ENCODE assay signal across 21 cellular contexts in the genomic region with DNA sequence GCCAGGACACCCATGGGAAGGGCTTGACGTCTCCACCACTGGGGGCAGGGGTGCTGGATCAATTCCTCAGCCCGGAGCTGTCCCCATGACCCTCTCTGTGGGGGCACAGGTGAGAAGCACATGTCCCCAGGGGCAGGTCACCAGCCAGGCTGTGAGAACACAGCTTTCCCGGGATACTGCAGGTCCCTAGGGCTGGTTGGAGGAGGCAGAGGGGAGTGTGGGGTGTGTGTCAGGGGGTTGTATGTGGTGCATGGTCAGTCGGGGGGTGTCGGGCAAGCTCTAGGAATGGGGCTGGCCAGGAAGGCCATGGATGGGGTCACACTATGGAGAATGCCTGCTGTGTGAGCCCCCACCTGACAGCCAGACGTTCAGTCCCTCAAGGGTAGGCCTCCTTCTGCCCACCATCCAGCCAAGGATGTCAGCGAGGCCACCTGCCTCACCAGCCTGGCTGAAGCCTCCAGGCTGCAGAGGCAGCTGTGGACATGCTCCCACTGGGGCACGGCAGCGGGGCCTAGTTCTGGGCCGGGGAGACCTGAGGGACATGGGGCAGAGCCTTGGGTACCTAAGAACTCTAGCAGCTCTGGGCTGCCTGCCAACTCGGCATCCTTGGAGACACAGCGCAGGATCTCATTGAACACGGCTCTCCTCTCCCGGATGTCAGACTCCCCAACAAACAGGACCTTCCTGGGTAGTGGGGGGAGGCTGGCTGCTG. TPM values are rescaled to one million over a fixed set of nuclear protein-coding genes. Genes with fewer than 3 reads are reported as not detected.
DNase-seq lines count a peak whose midpoint lies in the region; ATAC-seq and TF ChIP-seq lines count a peak whose summit lies in the region.
"Had no signal": no experiment of that assay in that cellular context is flagged by ENCODE, and none has a peak within 500 bp of the region (broad histone marks: within the 10 kb centered on the region; RNA-seq: fewer than 3 reads in every experiment).

No MANE protein-coding gene starts in this region.

- H3K27ac ChIP-seq in dorsolateral prefrontal cortex (peak overlapping the region in 41 of 59 donors; percentile 2 to 85 (median 61)), thoracic aorta (peak overlapping the region; percentile 98 to 99)
- H3K27ac ChIP-seq: HL-60, SJCRH30 had no signal

- no peak for ATAC-seq in left colon
- no peak for ATAC-seq in thoracic aorta (ENCODE audit: insufficient number of reproducible peaks, low FRiP score, low read depth)
- ATAC-seq in GM19035 (IDR thresholded peaks at IDR 0.05; ENCODE audit: unreplicated experiment) = no peak
- ATAC-seq: activated CD8-positive, alpha-beta T cell treated with anti-CD3 and anti-CD28 coated beads for 36 hours; esophagus mucosa; T-helper 17 cell; WTC11 had no signal

- H3K27me3 ChIP-seq in dorsolateral prefrontal cortex (no peaks in the 10 kb centered on the region), thoracic aorta (replicated peaks; ENCODE audit: insufficient read depth) (no peaks in the 10 kb centered on the region)
- H3K27me3 ChIP-seq: brain microvascular endothelial cell, SJCRH30 had no signal

- peaks cover 42 to 75% of the 10 kb centered on the region in 2 donors for H3K4me1 ChIP-seq in thoracic aorta (ENCODE audit: control insufficient read depth in 1 of 2, low read depth in 2 of 2)

- H3K4me3 ChIP-seq in dorsolateral prefrontal cortex (no peak overlapping the region), thoracic aorta (peak overlapping the region; percentile 15)
- H3K4me3 ChIP-seq: SJCRH30 had no signal

- peaks cover 33% of the 10 kb centered on the region for H3K36me3 ChIP-seq in thoracic aorta
- H3K36me3 ChIP-seq: SJCRH30 had no signal

- peak; percentile 43 for DNase-seq in NCI-H2171 (lab: John Stamatoyannopoulos, UW)
- peak in 2 of 10 donors; percentile 37 to 53 for DNase-seq in dorsolateral prefrontal cortex
- DNase-seq in left colon = peak; percentile 42 to 62
- no peak for DNase-seq in thoracic aorta (ENCODE audit: low spot score)
- DNase-seq in cerebellar nuclear complex (lab: John Stamatoyannopoulos, UW) = no peak
- DNase-seq in hepatic stellate cell (ENCODE audit: low spot score) = no peak
- DNase-seq in stimulated activated CD4-positive, alpha-beta T cell treated with anti-CD3 and anti-CD28 coated beads, Interleukin-1b, Interleukin-23, amount 100 ng/mL, for 48 hours = no peak
- DNase-seq: activated CD8-positive, alpha-beta T cell treated with anti-CD3 and anti-CD28 coated beads for 36 hours; activated naive CD4-positive, alpha-beta T cell treated with anti-CD3 and anti-CD28 coated beads, Interleukin-2, amount 50 U/mL, for 16 hours; activated T-cell treated with anti-CD3 and anti-CD28 coated beads, Interleukin-2, amount 50 U/mL, for 24 hours; brain microvascular endothelial cell; H9; NCI-H2029 treated with DMSO at 0.1 percent for 48 hours; NCI-H526 treated with DMSO at 0.1 percent for 48 hours; SJCRH30; stimulated activated naive CD4-positive, alpha-beta T cell treated with Interleukin-2 at 50 U/mL for 16 hours; T-helper 17 cell had no signal

- TF ChIP-seq CTCF in dorsolateral prefrontal cortex (IDR thresholded peaks at IDR 0.05 in 54 of 56, conservative IDR thresholded peaks at IDR 0.05 in 2 of 56; ENCODE audit: low read depth in 1 of 56, partially characterized antibody in 56 of 56) (no peak), thoracic aorta (IDR thresholded peaks at IDR 0.05) (no peak)

- H3K9me3 ChIP-seq in thoracic aorta = no peaks in the 10 kb centered on the region
- H3K9me3 ChIP-seq: SJCRH30 had no signal

- intact Hi-C loops in dorsolateral prefrontal cortex (cut with DNase I) = loop anchor here in 1 of 2 donors (10.0 kb wide), 1 partner anchor 506 kb away; no protein-coding TSS in a partner anchor
- intact Hi-C loops in left colon (cut with DNase I, micrococcal nuclease) = loop anchor here in 1 of 2 donors (10.0 kb wide), 1 partner anchor 196 kb away; a partner anchor contains a TSS

RNA-seq across cellular contexts. Expression of a gene that starts 10.3 kb away (rescaled TPM):
- total RNA-seq in dorsolateral prefrontal cortex = 10 to 100 TPM; 18.3 to 36.0 (median 26.0) TPM
- 10 to 100 TPM; 26.9 to 33.5 TPM for total RNA-seq in left colon
- 10 to 100 TPM; 40.7 to 65.8 TPM for total RNA-seq in thoracic aorta

RNA-seq across cellular contexts. Expression of a gene that starts 26.4 kb away (rescaled TPM):
- 10 to 100 TPM in 2 of 120 experiments, 1 to 10 TPM in 117, under 1 TPM in 1; 0.95 to 12.5 (median 4.1) TPM for total RNA-seq in dorsolateral prefrontal cortex
- under 1 TPM; 0.18 to 0.25 TPM for total RNA-seq in left colon
- total RNA-seq in thoracic aorta = 10 to 100 TPM; 39.7 to 40.7 TPM
- total RNA-seq: activated CD8-positive, alpha-beta T cell treated with anti-CD3 and anti-CD28 coated beads for 36 hours had no signal

Comparison
In these comparisons a context has a peak if more than half of its experiments do, and no peak if none do; other contexts are left out.
1. DNase-seq: peak in NCI-H2171 (single experiment) and left colon (2 of 2); none in thoracic aorta (single experiment), cerebellar nuclear complex (0 of 2), hepatic stellate cell (single experiment) and stimulated activated CD4-positive, alpha-beta T cell treated with anti-CD3 and anti-CD28 coated beads, Interleukin-1b, Interleukin-23, amount 100 ng/mL, for 48 hours (single experiment).